In genomic region chrX:149120459-149120858, GRCh38 we compare ENCODE assay signal across 23 cellular contexts.
"Had no signal": no experiment of that assay in that cellular context is flagged by ENCODE, and none has a peak within 500 bp of the region (broad histone marks: within the 10 kb centered on the region; RNA-seq: fewer than 3 reads in every experiment).

No MANE protein-coding gene starts in this region.

- H3K9me3 ChIP-seq: esophagus muscularis mucosa, gastroesophageal sphincter, heart left ventricle, right lobe of liver, suprapubic skin, transverse colon, vagina had no signal

- H2AFZ ChIP-seq: parathyroid adenoma had no signal

- H3K9ac ChIP-seq: parathyroid adenoma had no signal

- ATAC-seq: activated CD8-positive, alpha-beta memory T cell treated with anti-CD3 and anti-CD28 coated beads, Interleukin-2, amount 10 ng/mL, durations not matched to agents 7 days and 5 days; activated T-helper 17 cell treated with anti-CD3 and anti-CD28 coated beads, Interleukin-2, amount 50 U/mL, for 72 hours; gastroesophageal sphincter; heart left ventricle; natural killer cell treated with Interleukin-12 subunit alpha and Interleukin-12 subunit beta and Interleukin-15 and Interleukin-18, amount 100 ng/mL, for 72 hours; right lobe of liver; stimulated activated naive CD8-positive, alpha-beta T cell treated with anti-CD3 and anti-CD28 coated beads, Interleukin-15, amount 100 ng/mL, for 72 hours had no signal

- H3K4me3 ChIP-seq: esophagus muscularis mucosa, gastroesophageal sphincter, heart left ventricle, right lobe of liver, suprapubic skin, transverse colon, vagina had no signal

- DNase-seq: activated B cell treated with CpG ODN at 0.5 μM for 24 hours; activated CD4-positive, alpha-beta memory T cell treated with anti-CD3 and anti-CD28 coated beads, Interleukin-2, amount 10 ng/mL, durations not matched to agents 7 days and 5 days; activated CD4-positive, alpha-beta T cell treated with anti-CD3 and anti-CD28 coated beads for 4 hours; activated CD8-positive, alpha-beta memory T cell treated with anti-CD3 and anti-CD28 coated beads, Interleukin-2, amount 10 ng/mL, durations not matched to agents 7 days and 5 days; activated naive CD4-positive, alpha-beta T cell; activated naive CD8-positive, alpha-beta T cell treated with anti-CD3 and anti-CD28 coated beads for 36 hours; amniotic stem cell; effector CD8-positive, alpha-beta T cell; heart left ventricle; mesenchymal stem cell; right lobe of liver; small intestine; stimulated activated CD4-positive, alpha-beta T cell treated with anti-CD3 and anti-CD28 coated beads, Interleukin-15, amount 100 ng/mL, for 24 hours; stimulated activated CD4-positive, alpha-beta T cell treated with anti-CD3 and anti-CD28 coated beads, Interleukin-2, amount 100 ng/mL, for 48 hours; stimulated activated naive CD8-positive, alpha-beta T cell treated with anti-CD3 and anti-CD28 coated beads, Interleukin-15, amount 100 ng/mL, for 72 hours; transverse colon had no signal

- H3K27me3 ChIP-seq: esophagus muscularis mucosa, gastroesophageal sphincter, heart left ventricle, right lobe of liver, suprapubic skin, transverse colon, vagina had no signal

- H3K4me1 ChIP-seq: esophagus muscularis mucosa, gastroesophageal sphincter, heart left ventricle, parathyroid adenoma, right lobe of liver, suprapubic skin, transverse colon, vagina had no signal

- H3K27ac ChIP-seq: esophagus muscularis mucosa, gastroesophageal sphincter, heart left ventricle, parathyroid adenoma, right lobe of liver, suprapubic skin, transverse colon, vagina had no signal

- H3K36me3 ChIP-seq: esophagus muscularis mucosa, gastroesophageal sphincter, heart left ventricle, right lobe of liver, suprapubic skin, transverse colon, vagina had no signal

- H3K79me2 ChIP-seq: parathyroid adenoma had no signal
